In genomic region chr3:22720596-22720995, GRCh38 we compare ENCODE assay signal across 6 cellular contexts.
"Had no signal": no experiment of that assay in that cellular context is flagged by ENCODE, and none has a peak within 500 bp of the region (broad histone marks: within the 10 kb centered on the region; RNA-seq: fewer than 3 reads in every experiment).

No MANE protein-coding gene starts in this region.

- DNase-seq: GM23248, GOT3, H7, H9, HCEC 1CT, HFFc6 had no signal
